20 cellular contexts compared by ENCODE assay signal in genomic region chr11:118645066-118645715, GRCh38. TPM values are rescaled to one million over a fixed set of nuclear protein-coding genes. Genes with fewer than 3 reads are reported as not detected.
"Had no signal": no experiment of that assay in that cellular context is flagged by ENCODE, and none has a peak within 500 bp of the region (broad histone marks: within the 10 kb centered on the region; RNA-seq: fewer than 3 reads in every experiment).

No MANE protein-coding gene starts in this region.

- ATAC-seq: activated CD8-positive, alpha-beta T cell treated with anti-CD3 and anti-CD28 coated beads, Interleukin-2, amount 10 ng/mL, durations not matched to agents 7 days and 5 days; left lung; natural killer cell; T-cell had no signal

- DNase-seq: activated CD4-positive, alpha-beta T cell treated with anti-CD3 and anti-CD28 coated beads, Interleukin-2, amount 50 U/mL, for 1 hour; activated CD4-positive, CD25-positive, alpha-beta regulatory T cell treated with anti-CD3 and anti-CD28 coated beads, Interleukin-2, amount 50 U/mL, for 72 hours; activated CD8-positive, alpha-beta T cell treated with anti-CD3 and anti-CD28 coated beads, Interleukin-2, amount 10 ng/mL, durations not matched to agents 7 days and 5 days; activated gamma-delta T cell treated with Interleukin-2 at 50 U/mL for 16 hours; midbrain; natural killer cell; stimulated activated CD4-positive, alpha-beta T cell treated with anti-CD3 and anti-CD28 coated beads, Interleukin-4, amount 100 ng/mL, for 4 hours; T-cell; trophoblast cell; uterus; WERI-Rb-1 had no signal

- H3K27ac ChIP-seq: ascending aorta, left lung, prostate gland, suprapubic skin, uterus, WERI-Rb-1 had no signal

RNA-seq across cellular contexts. Expression of gene TREH, which starts 34.3 kb away (rescaled TPM):
- total RNA-seq: activated CD8-positive, alpha-beta T cell treated with anti-CD3 and anti-CD28 coated beads, Interleukin-2, amount 10 ng/mL, durations not matched to agents 7 days and 5 days; activated T-helper 1 cell treated with anti-CD3 and anti-CD28 coated beads, Interleukin-12 subunit alpha, Interleukin-12 subunit beta, Interleukin-2, Interleukin-4 antibody, amounts not matched to agents 30 ng/mL and 10 ng/mL and 1 ng/mL, durations not matched to agents 14 hours and 24 hours and 36 hours; ascending aorta; epithelial cell of proximal tubule; fibroblast of villous mesenchyme; kidney epithelial cell; left lung; natural killer cell; osteocyte; suprapubic skin; T-cell; uterus had no signal
